ENCODE assay signal across 28 cellular contexts in the genomic region with DNA sequence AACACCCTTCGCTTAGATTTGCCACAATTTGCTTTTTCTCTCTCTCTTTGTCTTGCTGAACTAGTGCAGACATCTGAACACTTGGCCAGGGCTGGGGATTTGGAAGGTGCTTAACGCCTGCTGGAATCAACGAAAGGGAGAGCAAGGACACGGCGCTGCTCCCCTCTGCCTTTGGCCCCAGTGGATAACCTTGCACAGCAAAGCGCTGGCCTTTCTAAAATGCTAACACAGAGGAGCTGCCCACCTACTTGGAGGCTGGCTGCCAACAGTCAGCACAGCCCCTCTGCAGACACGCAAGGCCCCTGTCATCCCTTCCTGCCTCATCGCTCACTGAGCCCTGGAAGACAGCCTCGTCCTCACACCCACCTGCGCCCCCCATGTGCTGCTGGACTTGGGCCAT. TPM values are rescaled to one million over a fixed set of nuclear protein-coding genes. Genes with fewer than 3 reads are reported as not detected.
DNase-seq lines count a peak whose midpoint lies in the region; ATAC-seq, FAIRE-seq and TF ChIP-seq lines count a peak whose summit lies in the region.
"Had no signal": no experiment of that assay in that cellular context is flagged by ENCODE, and none has a peak within 500 bp of the region (broad histone marks: within the 10 kb centered on the region; RNA-seq: fewer than 3 reads in every experiment).

No MANE protein-coding gene starts in this region.

- BruUV-seq in HepG2 (replicated peaks; lab: Mats Ljungman, UMichigan), result no TSS peak

- H4K20me1 ChIP-seq in HepG2 (ENCODE audit: insufficient read depth, low read length), result no peaks in the 10 kb centered on the region

- H3K9me3 Mint-ChIP-seq in stimulated activated effector memory CD8-positive, alpha-beta T cell treated with anti-CD3 and anti-CD28 coated beads, Interleukin-12 subunit alpha, Interleukin-12 subunit beta, amount 100 ng/mL, for 72 hours, result no peaks in the 10 kb centered on the region
- H3K9me3 Mint-ChIP-seq in WTC11, result no peaks in the 10 kb centered on the region
- H3K9me3 Mint-ChIP-seq: activated naive CD4-positive, alpha-beta T cell treated with anti-CD3 and anti-CD28 coated beads, Interleukin-2, amount 10 ng/mL, durations not matched to agents 7 days and 5 days; naive B cell had no signal

- CTCF ChIA-PET in HepG2 (lab: Yijun Ruan, JAX; ENCODE audit: low intra/inter-chr PET ratio, low total read pairs) (no interaction called here), WTC11 (lab: Charles Lee) (no interaction called here)

- no peaks in the 10 kb centered on the region for H3K9me3 ChIP-seq in HepG2 (ENCODE audit: low read length)
- H3K9me3 ChIP-seq in right lobe of liver, result no peaks in the 10 kb centered on the region
- no peaks in the 10 kb centered on the region for H3K9me3 ChIP-seq in adrenal gland (replicated peaks in 1 of 3)
- no peaks in the 10 kb centered on the region for H3K9me3 ChIP-seq in body of pancreas
- H3K9me3 ChIP-seq: gastroesophageal sphincter, left lung, pancreas, SJCRH30, upper lobe of left lung had no signal

- TF ChIP-seq CTCF in HepG2 (CRISPR knock-in tag; IDR thresholded peaks at IDR 0.05) (no peak), right lobe of liver (IDR thresholded peaks at IDR 0.05) (no peak), adrenal gland (IDR thresholded peaks at IDR 0.05) (no peak), body of pancreas (IDR thresholded peaks at IDR 0.05) (no peak), WTC11 (IDR thresholded peaks at IDR 0.05) (no peak)

- POLR2A ChIA-PET in HepG2 (lab: Yijun Ruan, JAX) (no interaction called here), WTC11 (lab: Charles Lee) (no interaction called here)

- in situ Hi-C loops in HepG2 (cut with HindIII; ENCODE audit: extremely low pct_ligation_motif_present, low pct_unique_long_range_greater_than_20kb), result no loop called here

- TF ChIP-seq EP300 in HepG2 (IDR thresholded peaks at IDR 0.05; ENCODE audit: low read depth in 2 of 2, low read length in 2 of 2) (no peak), HepG2 (CRISPR knock-in tag; IDR thresholded peaks at IDR 0.05; ENCODE audit: borderline replicate concordance) (no peak)

- peaks cover 11 to 86% of the 10 kb centered on the region in 2 experiments for H3K27me3 ChIP-seq in HepG2 (ENCODE audit: control insufficient read depth in 1 of 2, insufficient read depth in 2 of 2, low read length in 2 of 2)
- no peaks in the 10 kb centered on the region for H3K27me3 ChIP-seq in right lobe of liver
- no peaks in the 10 kb centered on the region for H3K27me3 ChIP-seq in adrenal gland
- H3K27me3 ChIP-seq in body of pancreas, result no peaks in the 10 kb centered on the region
- H3K27me3 ChIP-seq: gastroesophageal sphincter, left lung, pancreas, upper lobe of left lung had no signal

- H3K36me3 Mint-ChIP-seq in stimulated activated effector memory CD8-positive, alpha-beta T cell treated with anti-CD3 and anti-CD28 coated beads, Interleukin-12 subunit alpha, Interleukin-12 subunit beta, amount 100 ng/mL, for 72 hours, result no peaks in the 10 kb centered on the region
- no peaks in the 10 kb centered on the region for H3K36me3 Mint-ChIP-seq in WTC11
- H3K36me3 Mint-ChIP-seq: activated naive CD4-positive, alpha-beta T cell treated with anti-CD3 and anti-CD28 coated beads, Interleukin-2, amount 10 ng/mL, durations not matched to agents 7 days and 5 days; naive B cell had no signal

- no peaks in the 10 kb centered on the region for H3K4me1 Mint-ChIP-seq in stimulated activated effector memory CD8-positive, alpha-beta T cell treated with anti-CD3 and anti-CD28 coated beads, Interleukin-12 subunit alpha, Interleukin-12 subunit beta, amount 100 ng/mL, for 72 hours
- peaks cover 17% of the 10 kb centered on the region for H3K4me1 Mint-ChIP-seq in WTC11
- H3K4me1 Mint-ChIP-seq: activated naive CD4-positive, alpha-beta T cell treated with anti-CD3 and anti-CD28 coated beads, Interleukin-2, amount 10 ng/mL, durations not matched to agents 7 days and 5 days; B cell; naive B cell had no signal

- no peak overlapping the region for H3K4me3 Mint-ChIP-seq in stimulated activated effector memory CD8-positive, alpha-beta T cell treated with anti-CD3 and anti-CD28 coated beads, Interleukin-12 subunit alpha, Interleukin-12 subunit beta, amount 100 ng/mL, for 72 hours
- no peak overlapping the region for H3K4me3 Mint-ChIP-seq in WTC11
- H3K4me3 Mint-ChIP-seq: activated naive CD4-positive, alpha-beta T cell treated with anti-CD3 and anti-CD28 coated beads, Interleukin-2, amount 10 ng/mL, durations not matched to agents 7 days and 5 days; B cell; naive B cell had no signal

- DNase-seq in HepG2 (ENCODE audit: low spot score) (no peak), right lobe of liver (no peak), adrenal gland (peak in 4 of 7 donors; percentile 24 to 46 (median 38)), left kidney (ENCODE audit: low read depth, low spot score) (peak; percentile 46), body of pancreas (no peak), WTC11 (ENCODE audit: low spot score) (no peak)
- no peak for DNase-seq in stimulated activated effector memory CD8-positive, alpha-beta T cell treated with anti-CD3 and anti-CD28 coated beads, Interleukin-12 subunit alpha, Interleukin-12 subunit beta, amount 100 ng/mL, for 72 hours (ENCODE audit: low spot score in 2 of 2)
- DNase-seq: activated CD4-positive, alpha-beta T cell treated with anti-CD3 and anti-CD28 coated beads, Interleukin-2, amount 50 U/mL, for 48 hours; activated CD8-positive, alpha-beta memory T cell treated with anti-CD3 and anti-CD28 coated beads, Interleukin-2, amount 50 U/mL, for 4 hours; activated naive CD4-positive, alpha-beta T cell treated with anti-CD3 and anti-CD28 coated beads, Interleukin-2, amount 10 ng/mL, durations not matched to agents 7 days and 5 days; central memory CD4-positive, alpha-beta T cell; dermis blood vessel endothelial cell; DMS153; HCEC 1CT; Karpas-422; left lung; naive B cell; NCI-H1694 treated with DMSO at 0.1 percent for 48 hours; NCI-H526 treated with DMSO at 0.1 percent for 48 hours; SJCRH30; upper lobe of left lung had no signal

- no peak overlapping the region for H2AFZ ChIP-seq in HepG2 (ENCODE audit: low read length)

- peaks cover 2% of the 10 kb centered on the region; the same call in 1 of the 2 replicates for H3K27me3 Mint-ChIP-seq in WTC11 (ENCODE audit: low read depth)
- H3K27me3 Mint-ChIP-seq: B cell had no signal

- TF ChIP-seq POLR2A in HepG2 (IDR thresholded peaks at IDR 0.05; ENCODE audit: insufficient read depth in 1 of 2, low read depth in 2 of 2, low read length in 2 of 2) (no peak), right lobe of liver (IDR thresholded peaks at IDR 0.05) (no peak), adrenal gland (IDR thresholded peaks at IDR 0.05) (no peak), body of pancreas (IDR thresholded peaks at IDR 0.05) (no peak)

- H3K27ac ChIP-seq in HepG2 (ENCODE audit: extremely low read length, insufficient read depth, low read length), result no peak overlapping the region
- H3K27ac ChIP-seq in right lobe of liver, result no peak overlapping the region
- H3K27ac ChIP-seq in adrenal gland, result peak overlapping the region in 2 of 5 donors; percentile 42 to 57
- no peak overlapping the region for H3K27ac ChIP-seq in body of pancreas
- H3K27ac ChIP-seq: gastroesophageal sphincter, HL-60, left lung, pancreas, SJCRH30, upper lobe of left lung had no signal

- H3K9ac ChIP-seq in HepG2 (ENCODE audit: insufficient read depth, low read depth, low read length), result no peak overlapping the region

- H3K4me1 ChIP-seq in HepG2 (ENCODE audit: insufficient read depth, low read length), result peaks cover 18% of the 10 kb centered on the region
- no peaks in the 10 kb centered on the region for H3K4me1 ChIP-seq in right lobe of liver
- H3K4me1 ChIP-seq in adrenal gland (replicated peaks in 1 of 2), result peaks cover 11 to 21% of the 10 kb centered on the region in 2 donors
- H3K4me1 ChIP-seq in body of pancreas, result no peaks in the 10 kb centered on the region
- H3K4me1 ChIP-seq: left lung, pancreas, SJCRH30, upper lobe of left lung had no signal

- no peaks in the 10 kb centered on the region for H3K79me2 ChIP-seq in HepG2 (ENCODE audit: insufficient read depth, low read length)

- H3K36me3 ChIP-seq in HepG2 (replicated peaks in 1 of 2; ENCODE audit: control insufficient read depth in 1 of 2, insufficient read depth in 2 of 2, low read length in 2 of 2) (no peaks in the 10 kb centered on the region), right lobe of liver (no peaks in the 10 kb centered on the region), adrenal gland (replicated peaks in 1 of 2) (no peaks in the 10 kb centered on the region), body of pancreas (replicated peaks in 1 of 2; ENCODE audit: insufficient read depth in 1 of 2, low read depth in 2 of 2) (no peaks in the 10 kb centered on the region)
- H3K36me3 ChIP-seq: gastroesophageal sphincter, left lung, pancreas, SJCRH30, upper lobe of left lung had no signal

- H3K27ac Mint-ChIP-seq in stimulated activated effector memory CD8-positive, alpha-beta T cell treated with anti-CD3 and anti-CD28 coated beads, Interleukin-12 subunit alpha, Interleukin-12 subunit beta, amount 100 ng/mL, for 72 hours, result peak overlapping the region; percentile 66
- H3K27ac Mint-ChIP-seq in WTC11, result no peak overlapping the region
- H3K27ac Mint-ChIP-seq: activated naive CD4-positive, alpha-beta T cell treated with anti-CD3 and anti-CD28 coated beads, Interleukin-2, amount 10 ng/mL, durations not matched to agents 7 days and 5 days; B cell; naive B cell had no signal

- 43% methylated on average over 10 of the region's 10 CpGs for WGBS in HepG2 (ENCODE audit: low lambda C conversion rate)
- 70% methylated on average over 4 of the region's 10 CpGs for WGBS in right lobe of liver (ENCODE audit: insufficient coverage, low coverage, low lambda C conversion rate, missing lambda C conversion rate)
- 23 to 49% (median 43%) methylated on average over 7 to 10 of the region's 10 CpGs for WGBS in adrenal gland, 4 donors
- WGBS in body of pancreas, 2 donors, result 63 to 67% methylated on average over 7 to 10 of the region's 10 CpGs

- TF ChIP-seq RAD21 in HepG2 (CRISPR knock-in tag; IDR thresholded peaks at IDR 0.05), result no peak

- ATAC-seq in HepG2 (peak; percentile 6; the same call in 1 of the 3 replicates), right lobe of liver (no peak), HG03342 (IDR thresholded peaks at IDR 0.05; ENCODE audit: unreplicated experiment) (no peak), body of pancreas (no peak), WTC11 (no peak)
- no peak for ATAC-seq in stimulated activated effector memory CD8-positive, alpha-beta T cell treated with anti-CD3 and anti-CD28 coated beads, Interleukin-12 subunit alpha, Interleukin-12 subunit beta, amount 100 ng/mL, for 72 hours
- ATAC-seq: activated CD4-positive, CD25-positive, alpha-beta regulatory T cell treated with anti-CD3 and anti-CD28 coated beads, Interleukin-2, amount 50 U/mL, for 24 hours; gastroesophageal sphincter; left lung had no signal

- no peak for FAIRE-seq in HepG2 (lab: Jason Lieb, UNC)
- FAIRE-seq: pancreas had no signal

- no peak overlapping the region for H3K4me2 ChIP-seq in HepG2 (ENCODE audit: low read depth, low read length)

- no peak overlapping the region for H3K4me3 ChIP-seq in HepG2 (replicated peaks in 1 of 3; ENCODE audit: insufficient read depth in 1 of 3, low read depth in 2 of 3, low read length in 3 of 3)
- no peak overlapping the region for H3K4me3 ChIP-seq in right lobe of liver
- no peak overlapping the region for H3K4me3 ChIP-seq in adrenal gland
- H3K4me3 ChIP-seq in body of pancreas, result no peak overlapping the region
- H3K4me3 ChIP-seq: gastroesophageal sphincter, left lung, pancreas, SJCRH30, upper lobe of left lung had no signal

- intact Hi-C loops in HepG2 (cut with micrococcal nuclease; ENCODE audit: unreplicated experiment), result no loop called here
- intact Hi-C loops in right lobe of liver (cut with DNase I), result no loop called here
- intact Hi-C loops in adrenal gland (cut with DNase I), result no loop called here
- intact Hi-C loops in body of pancreas (cut with DNase I), result no loop called here

RNA-seq across cellular contexts. Expression of gene C20orf203, which starts 37.5 kb away (rescaled TPM):
- 0.02 TPM in 1 of 2 replicates, not detected in the other for total RNA-seq in HepG2 (2016; rRNA removed; fragmentation: Illumina TruSeq; extraction: Trizol)
- total RNA-seq in HepG2 (2016; cell fraction: cytosol; rRNA removed; fragmentation: Illumina TruSeq; extraction: Trizol; ENCODE audit: low read depth), result not detected in 2 replicates
- 0.03 and 0.04 TPM in 2 replicates for total RNA-seq in HepG2 (2016; cell fraction: insoluble cytoplasmic fraction; rRNA removed; fragmentation: Illumina TruSeq; extraction: Trizol)
- not detected in 2 replicates for total RNA-seq in HepG2 (2016; cell fraction: membrane; rRNA removed; fragmentation: Illumina TruSeq; extraction: Trizol)
- total RNA-seq in HepG2 (2016; cell fraction: nucleus; rRNA removed; fragmentation: Illumina TruSeq; extraction: Trizol), result 0.12 TPM in 1 of 2 replicates, not detected in the other
- 0.04 and 0.05 TPM in 2 replicates for polyA plus RNA-seq in HepG2 (2011; rRNA removed)
- 0.01 TPM in 1 of 2 replicates, not detected in the other for polyA plus RNA-seq in HepG2 (2011; cell fraction: cytosol; rRNA removed)
- 0.24 and 0.29 TPM in 2 replicates for polyA plus RNA-seq in HepG2 (2011; cell fraction: nucleus; rRNA removed)
- polyA plus RNA-seq in HepG2 (2012), result 0.03 and 0.08 TPM in 2 replicates
- not detected in 2 replicates for polyA plus RNA-seq in HepG2 (2016; cell fraction: cytosol; fragmentation: Illumina TruSeq; extraction: Trizol; ENCODE audit: low read depth)
- polyA plus RNA-seq in HepG2 (2016; cell fraction: insoluble cytoplasmic fraction; fragmentation: Illumina TruSeq; extraction: Trizol; ENCODE audit: low read depth), result not detected in 2 replicates
- polyA plus RNA-seq in HepG2 (2016; cell fraction: membrane; fragmentation: Illumina TruSeq; extraction: Trizol; ENCODE audit: low read depth), result 0.06 TPM in 1 of 2 replicates, not detected in the other
- polyA plus RNA-seq in HepG2 (2016; cell fraction: nucleus; fragmentation: Illumina TruSeq; extraction: Trizol; ENCODE audit: insufficient read depth, low read depth), result not detected in 2 replicates
- 0.18 TPM in 1 of 2 replicates, not detected in the other for polyA minus RNA-seq in HepG2 (2011; rRNA and poly(A)+ RNA removed; ENCODE audit: low replicate concordance)
- not detected in 2 replicates for polyA minus RNA-seq in HepG2 (2011; cell fraction: cytosol; rRNA and poly(A)+ RNA removed)
- 0.12 and 0.13 TPM in 2 replicates for polyA minus RNA-seq in HepG2 (2011; cell fraction: nucleus; rRNA and poly(A)+ RNA removed)
- not detected for total RNA-seq in right lobe of liver
- total RNA-seq in adrenal gland, result under 1 TPM in 1 of 8 donors, not detected in 7; 0.09 TPM
- polyA plus RNA-seq in adrenal gland, result under 1 TPM in 2 of 3 donors, not detected in 1; 0.07 to 0.16 TPM
- total RNA-seq in body of pancreas, result under 1 TPM in 1 of 2 donors, not detected in 1; under 0.01 TPM
- total RNA-seq in WTC11 (2021), result 0.07 to 0.34 TPM (median 0.15 TPM) in 3 replicates
- total RNA-seq: dermis blood vessel endothelial cell, left lung, RPMI7951, SJCRH30 had no signal

RNA-seq across cellular contexts. Expression of gene NOL4L, which starts 51.1 kb away (rescaled TPM):
- total RNA-seq in HepG2 (2016; rRNA removed; fragmentation: Illumina TruSeq; extraction: Trizol) (16.6 and 16.9 TPM in 2 replicates), right lobe of liver (1 to 10 TPM; 4.3 to 6.5 (median 5.7) TPM), adrenal gland (10 to 100 TPM in 7 of 8 donors, 1 to 10 TPM in 1; 9.7 to 30.4 (median 15.7) TPM), body of pancreas (10 to 100 TPM; 15.0 to 36.9 TPM), WTC11 (2021) (24.0 to 29.0 TPM (median 25.6 TPM) in 3 replicates)
- total RNA-seq in HepG2 (2016; cell fraction: cytosol; rRNA removed; fragmentation: Illumina TruSeq; extraction: Trizol; ENCODE audit: low read depth), result 19.2 and 19.4 TPM in 2 replicates
- total RNA-seq in HepG2 (2016; cell fraction: insoluble cytoplasmic fraction; rRNA removed; fragmentation: Illumina TruSeq; extraction: Trizol), result 14.6 and 17.1 TPM in 2 replicates
- total RNA-seq in HepG2 (2016; cell fraction: membrane; rRNA removed; fragmentation: Illumina TruSeq; extraction: Trizol), result 21.3 and 24.1 TPM in 2 replicates
- 21.2 and 22.3 TPM in 2 replicates for total RNA-seq in HepG2 (2016; cell fraction: nucleus; rRNA removed; fragmentation: Illumina TruSeq; extraction: Trizol)
- polyA plus RNA-seq in HepG2 (2011; rRNA removed) (35.4 and 38.7 TPM in 2 replicates), adrenal gland (10 to 100 TPM in 2 of 3 donors, 1 to 10 TPM in 1; 6.4 to 29.8 (median 13.8) TPM)
- polyA plus RNA-seq in HepG2 (2011; cell fraction: cytosol; rRNA removed), result 16.5 and 20.9 TPM in 2 replicates
- polyA plus RNA-seq in HepG2 (2011; cell fraction: nucleus; rRNA removed), result 91.0 and 107 TPM in 2 replicates
- 36.0 and 39.2 TPM in 2 replicates for polyA plus RNA-seq in HepG2 (2012)
- polyA plus RNA-seq in HepG2 (2016; cell fraction: cytosol; fragmentation: Illumina TruSeq; extraction: Trizol; ENCODE audit: low read depth), result 35.0 and 39.6 TPM in 2 replicates
- 21.6 and 26.9 TPM in 2 replicates for polyA plus RNA-seq in HepG2 (2016; cell fraction: insoluble cytoplasmic fraction; fragmentation: Illumina TruSeq; extraction: Trizol; ENCODE audit: low read depth)
- 31.2 and 32.6 TPM in 2 replicates for polyA plus RNA-seq in HepG2 (2016; cell fraction: membrane; fragmentation: Illumina TruSeq; extraction: Trizol; ENCODE audit: low read depth)
- polyA plus RNA-seq in HepG2 (2016; cell fraction: nucleus; fragmentation: Illumina TruSeq; extraction: Trizol; ENCODE audit: insufficient read depth, low read depth), result 57.5 and 60.6 TPM in 2 replicates
- polyA minus RNA-seq in HepG2 (2011; rRNA and poly(A)+ RNA removed; ENCODE audit: low replicate concordance), result 6.7 and 47.8 TPM in 2 replicates
- polyA minus RNA-seq in HepG2 (2011; cell fraction: cytosol; rRNA and poly(A)+ RNA removed), result 28.0 and 37.6 TPM in 2 replicates
- polyA minus RNA-seq in HepG2 (2011; cell fraction: nucleus; rRNA and poly(A)+ RNA removed), result 30.5 and 30.6 TPM in 2 replicates

Comparison
In these comparisons a context has a peak if more than half of its experiments do, and no peak if none do; other contexts are left out.
1. DNase-seq: peak in adrenal gland (4 of 7) and left kidney (single experiment); none in HepG2 (single experiment), right lobe of liver (0 of 3), stimulated activated effector memory CD8-positive, alpha-beta T cell treated with anti-CD3 and anti-CD28 coated beads, Interleukin-12 subunit alpha, Interleukin-12 subunit beta, amount 100 ng/mL, for 72 hours (0 of 2), body of pancreas (0 of 4) and WTC11 (single experiment).